9 cellular contexts compared by ENCODE assay signal in genomic region chr13:100542546-100543156, GRCh38. TPM values are rescaled to one million over a fixed set of nuclear protein-coding genes. Genes with fewer than 3 reads are reported as not detected.
DNase-seq lines count a peak whose midpoint lies in the region; ATAC-seq and TF ChIP-seq lines count a peak whose summit lies in the region.
"Had no signal": no experiment of that assay in that cellular context is flagged by ENCODE, and none has a peak within 500 bp of the region (broad histone marks: within the 10 kb centered on the region; RNA-seq: fewer than 3 reads in every experiment).

No MANE protein-coding gene starts in this region.

- no peaks in the 10 kb centered on the region for H3K27me3 ChIP-seq in upper lobe of right lung

- TF ChIP-seq CTCF in glutamatergic neuron (IDR thresholded peaks at IDR 0.05; ENCODE audit: partially characterized antibody, unreplicated experiment) (peak; percentile 73), upper lobe of right lung (IDR thresholded peaks at IDR 0.05) (peak; percentile 49)

- H3K4me1 Mint-ChIP-seq in T-cell (peaks cover 28 to 39% (median 31%) of the 10 kb centered on the region in 3 donors), glutamatergic neuron (ENCODE audit: low read depth, unreplicated experiment) (peaks cover 36% of the 10 kb centered on the region)

- H3K36me3 Mint-ChIP-seq in T-cell = peaks cover 16% of the 10 kb centered on the region
- no peaks in the 10 kb centered on the region for H3K36me3 Mint-ChIP-seq in glutamatergic neuron (ENCODE audit: unreplicated experiment)

- no peaks in the 10 kb centered on the region for H3K36me3 ChIP-seq in upper lobe of right lung
- H3K36me3 ChIP-seq: HAP-1 had no signal

- peak; percentile 53 for DNase-seq in activated CD8-positive, alpha-beta memory T cell treated with anti-CD3 and anti-CD28 coated beads for 24 hours
- no peak for DNase-seq in activated CD8-positive, alpha-beta memory T cell treated with anti-CD3 and anti-CD28 coated beads, Interleukin-2, amount 50 U/mL, for 4 hours
- DNase-seq in T-cell (no peak), glutamatergic neuron (no peak), upper lobe of right lung (no peak)
- no peak for DNase-seq in stimulated activated CD4-positive, alpha-beta T cell treated with anti-CD3 and anti-CD28 coated beads, Interleukin-4, amount 100 ng/mL, for 24 hours

- no peaks in the 10 kb centered on the region for H3K9me3 ChIP-seq in upper lobe of right lung
- H3K9me3 ChIP-seq: HAP-1 had no signal

- ATAC-seq in GM21447 (IDR thresholded peaks at IDR 0.05; ENCODE audit: unreplicated experiment) (peak; percentile 86), HG03565 (IDR thresholded peaks at IDR 0.05; ENCODE audit: unreplicated experiment) (peak; percentile 95), T-cell (replicated peaks in 1 of 4) (peak; percentile 50 to 71 (median 56)), upper lobe of right lung (peak; percentile 51)

- H3K9me3 Mint-ChIP-seq in T-cell (no peaks in the 10 kb centered on the region), glutamatergic neuron (ENCODE audit: unreplicated experiment) (peaks cover 2% of the 10 kb centered on the region)

- POLR2A ChIA-PET in T-cell (lab: Charles Lee) = no interaction called here

- peaks cover 6% of the 10 kb centered on the region for H3K4me1 ChIP-seq in upper lobe of right lung
- H3K4me1 ChIP-seq: HAP-1 had no signal

- H3K4me3 Mint-ChIP-seq in T-cell (peak overlapping the region in 2 of 3 donors; percentile 1 to 12), glutamatergic neuron (ENCODE audit: unreplicated experiment) (no peak overlapping the region)

- H3K27ac Mint-ChIP-seq in T-cell (peak overlapping the region in 1 of 2 donors; percentile 53), glutamatergic neuron (ENCODE audit: unreplicated experiment) (peak overlapping the region; percentile 46)

- H3K4me3 ChIP-seq in upper lobe of right lung = no peak overlapping the region
- H3K4me3 ChIP-seq: HAP-1 had no signal

- H3K27me3 Mint-ChIP-seq in T-cell (no peaks in the 10 kb centered on the region), glutamatergic neuron (ENCODE audit: unreplicated experiment) (no peaks in the 10 kb centered on the region)

- no peak overlapping the region for H3K27ac ChIP-seq in upper lobe of right lung

- CTCF ChIA-PET in T-cell (lab: Charles Lee) = interaction anchor here (0.6 to 1.7 kb wide), 7 partner anchors 18 to 886 kb away, joined by 3 to 8 read pairs (median 5); no protein-coding TSS in a partner anchor

- intact Hi-C loops in upper lobe of right lung (cut with DNase I) = no loop called here

RNA-seq across cellular contexts. Expression of gene GGACT, which starts 45.9 kb away (rescaled TPM):
- total RNA-seq in T-cell = 1 to 10 TPM; 4.4 to 7.9 (median 6.4) TPM
- 5.2 TPM for total RNA-seq in glutamatergic neuron (ENCODE audit: unreplicated experiment)
- total RNA-seq in upper lobe of right lung = 4.7 TPM
